Comparison of ENCODE assay signal across 8 cellular contexts in the genomic region with DNA sequence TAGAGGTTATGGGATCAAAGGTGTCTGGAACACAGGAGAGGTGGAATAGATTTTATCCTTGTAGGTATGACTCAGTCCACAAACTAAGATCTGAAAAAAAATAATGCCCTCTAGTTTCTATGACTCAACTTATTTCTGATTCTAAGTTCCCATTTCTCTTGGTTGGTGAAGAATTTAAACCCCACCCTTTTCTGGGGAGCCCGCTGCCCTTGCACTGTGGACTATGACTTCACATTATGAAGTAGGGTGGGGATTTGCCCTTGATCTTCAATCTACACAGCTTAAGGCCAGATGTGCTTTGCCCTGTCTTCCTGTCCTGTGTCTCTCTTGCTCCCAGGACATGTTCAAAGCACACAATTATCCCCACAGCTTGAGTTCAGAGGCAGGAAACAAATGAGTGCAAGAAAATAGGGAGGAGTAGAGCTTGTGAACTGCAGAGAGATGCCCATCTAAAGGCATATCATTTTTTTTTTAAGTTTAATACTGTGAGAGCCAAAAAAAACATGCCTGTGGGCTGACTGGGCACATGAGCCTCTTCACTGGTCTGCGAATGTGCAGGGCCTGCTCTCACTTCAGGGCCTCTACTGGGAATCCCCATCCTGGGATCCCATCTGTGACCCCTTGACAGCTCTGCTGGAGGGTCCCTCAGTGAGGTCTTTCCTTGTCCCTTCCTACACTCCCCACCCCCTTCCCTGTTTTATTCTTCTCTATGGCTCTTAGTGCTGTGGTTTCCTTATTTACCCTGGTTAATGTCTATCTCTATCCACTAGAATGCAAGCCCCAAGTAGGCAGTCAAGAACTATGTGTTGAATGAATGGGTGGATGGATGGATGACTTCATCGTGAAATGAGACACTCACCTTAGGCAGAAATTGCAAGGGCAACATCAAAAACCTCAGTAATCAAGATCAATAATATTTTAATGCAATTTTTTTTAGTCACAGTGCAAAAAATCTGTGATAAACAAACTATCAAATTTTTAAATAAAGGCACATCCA.
DNase-seq lines count a peak whose midpoint lies in the region; ATAC-seq and TF ChIP-seq lines count a peak whose summit lies in the region.

No MANE protein-coding gene starts in this region.

- ATAC-seq in GM21381 (IDR thresholded peaks at IDR 0.05; ENCODE audit: unreplicated experiment) (peak; percentile 39), mucosa of descending colon (peak; percentile 80), GM19452 (IDR thresholded peaks at IDR 0.05; ENCODE audit: unreplicated experiment) (no peak)

- no peaks in the 10 kb centered on the region for H3K36me3 ChIP-seq in mucosa of descending colon (ENCODE audit: low read depth)

- DNase-seq in AG10803 (ENCODE audit: low read depth) (peak; percentile 81), LoVo (ENCODE audit: low spot score) (peak; percentile 93), mucosa of descending colon (peak in 1 of 3 donors; percentile 45), DMS79 (lab: John Stamatoyannopoulos, UW) (no peak), GM19238 (ENCODE audit: insufficient read length, low spot score) (no peak)
- DNase-seq in activated naive CD4-positive, alpha-beta T cell treated with anti-CD3 and anti-CD28 coated beads, Interleukin-2, amount 50 U/mL, for 16 hours = peak; percentile 24

- TF ChIP-seq CTCF in AG10803 (conservative IDR thresholded peaks at IDR 0.05; ENCODE audit: low read length) (no peak), mucosa of descending colon (IDR thresholded peaks at IDR 0.05) (no peak)

- peaks cover 6% of the 10 kb centered on the region for H3K4me1 ChIP-seq in mucosa of descending colon (ENCODE audit: low read depth)

- H3K4me3 ChIP-seq in AG10803 (ENCODE audit: low read length) (no peak overlapping the region), mucosa of descending colon (no peak overlapping the region)

- H3K9me3 ChIP-seq in mucosa of descending colon = no peaks in the 10 kb centered on the region

- intact Hi-C loops in mucosa of descending colon (cut with DNase I, micrococcal nuclease) = no loop called here

Comparison
In these comparisons a context has a peak if more than half of its experiments do, and no peak if none do; other contexts are left out.
1. DNase-seq: peak in AG10803 (single experiment), LoVo (single experiment) and activated naive CD4-positive, alpha-beta T cell treated with anti-CD3 and anti-CD28 coated beads, Interleukin-2, amount 50 U/mL, for 16 hours (single experiment); none in DMS79 (single experiment) and GM19238 (single experiment).